16 cellular contexts compared by ENCODE assay signal in genomic region chr12:120168337-120168736, GRCh38. TPM values are rescaled to one million over a fixed set of nuclear protein-coding genes. Genes with fewer than 3 reads are reported as not detected.
A peak's percentile ranks its signal among the peaks of the same experiment; 100 is the strongest.
DNase-seq lines count a peak whose midpoint lies in the region; ATAC-seq and TF ChIP-seq lines count a peak whose summit lies in the region.
"Had no signal": no experiment of that assay in that cellular context is flagged by ENCODE, and none has a peak within 500 bp of the region (broad histone marks: within the 10 kb centered on the region; RNA-seq: fewer than 3 reads in every experiment).

No MANE protein-coding gene starts in this region.

- intact Hi-C loops in HCT116 (cut with micrococcal nuclease) = no loop called here

- no peak overlapping the region for H3K4me3 ChIP-seq in HCT116 (replicated peaks in 1 of 2; ENCODE audit: low read depth in 1 of 2, low read length in 2 of 2)
- H3K4me3 ChIP-seq in SU-DHL-6 (ENCODE audit: insufficient read depth, low read length, poor library complexity, severe bottlenecking) = no peak overlapping the region
- H3K4me3 ChIP-seq: BLaER1 treated with 17β-estradiol and CSF1 and Interleukin-3, amounts not matched to agents 10 nM and 100 nM had no signal

- H3K9me2 ChIP-seq in HCT116 (ENCODE audit: insufficient read depth) (no peaks in the 10 kb centered on the region), SU-DHL-6 (replicated peaks; ENCODE audit: insufficient read depth, low read length) (no peaks in the 10 kb centered on the region)

- no peak overlapping the region for H2AFZ ChIP-seq in HCT116 (ENCODE audit: low read depth, low read length, poor library complexity, severe bottlenecking)
- no peak overlapping the region for H2AFZ ChIP-seq in SU-DHL-6 (ENCODE audit: low read depth, low read length, severe bottlenecking)

- TF ChIP-seq CTCF in HCT116 (IDR thresholded peaks at IDR 0.05 in 2 of 3, conservative IDR thresholded peaks at IDR 0.05 in 1 of 3; ENCODE audit: borderline replicate concordance in 1 of 3, insufficient read depth in 1 of 3, low read depth in 2 of 3, low read length in 2 of 3) (no peak), SU-DHL-6 (IDR thresholded peaks at IDR 0.05; ENCODE audit: insufficient read depth, low read length, poor library complexity, severe bottlenecking) (no peak)

- H3K27ac ChIP-seq in HCT116 (ENCODE audit: low read depth, low read length) = no peak overlapping the region
- peak overlapping the region; percentile 94; the same call in 1 of the 2 replicates for H3K27ac ChIP-seq in SU-DHL-6 (ENCODE audit: low read depth, low read length)
- H3K27ac ChIP-seq: BLaER1 treated with 17β-estradiol and CSF1 and Interleukin-3, amounts not matched to agents 10 nM and 100 nM; KMS-11 had no signal

- H3K36me3 Mint-ChIP-seq in activated T-cell treated with anti-CD3 and anti-CD28 coated beads, Interleukin-2, amount 50 U/mL, for 24 hours (ENCODE audit: low read depth) = peaks cover 86% of the 10 kb centered on the region
- peaks cover 35 to 37% of the 10 kb centered on the region in 2 donors for H3K36me3 Mint-ChIP-seq in stimulated activated naive B cell treated with anti-CD40 and anti-IgM and Interleukin-4, amounts not matched to agents 10 μg/mL and 1 μg/mL and 100 μg/mL, for 72 hours

- H3K79me2 ChIP-seq in HCT116 (ENCODE audit: insufficient read depth, low read length) (peaks cover 26% of the 10 kb centered on the region), SU-DHL-6 (ENCODE audit: insufficient read depth, low read length) (no peaks in the 10 kb centered on the region)

- no peaks in the 10 kb centered on the region for H3K9me3 ChIP-seq in HCT116 (ENCODE audit: control insufficient read depth in 1 of 2, insufficient read depth in 1 of 2, low read depth in 1 of 2, low read length in 2 of 2)
- no peaks in the 10 kb centered on the region for H3K9me3 ChIP-seq in SU-DHL-6 (ENCODE audit: insufficient read depth, low read length)
- H3K9me3 ChIP-seq: BLaER1 treated with 17β-estradiol and CSF1 and Interleukin-3, amounts not matched to agents 10 nM and 100 nM had no signal

- no peak for TF ChIP-seq POLR2A in HCT116 (IDR thresholded peaks at IDR 0.05; ENCODE audit: borderline replicate concordance, extremely low read depth, insufficient read depth, insufficient read length)

- H3K27me3 ChIP-seq in HCT116 (ENCODE audit: insufficient read depth, low read length) (no peaks in the 10 kb centered on the region), SU-DHL-6 (ENCODE audit: low read length) (no peaks in the 10 kb centered on the region)
- H3K27me3 ChIP-seq: BLaER1 treated with 17β-estradiol and CSF1 and Interleukin-3, amounts not matched to agents 10 nM and 100 nM had no signal

- RAD21 ChIA-PET in HCT116 (lab: Charles Lee; ENCODE audit: low non-redundant PET in 1 of 2, low total read pairs in 2 of 2, uncharacterized antibody in 2 of 2, unreplicated experiment in 2 of 2) = no interaction called here

- no peaks in the 10 kb centered on the region for H3K27me3 Mint-ChIP-seq in activated T-cell treated with anti-CD3 and anti-CD28 coated beads, Interleukin-2, amount 50 U/mL, for 24 hours
- H3K27me3 Mint-ChIP-seq in stimulated activated naive B cell treated with anti-CD40 and anti-IgM and Interleukin-4, amounts not matched to agents 10 μg/mL and 1 μg/mL and 100 μg/mL, for 72 hours = no peaks in the 10 kb centered on the region

- no peak for DNase-seq in activated T-cell treated with anti-CD3 and anti-CD28 coated beads, Interleukin-2, amount 50 U/mL, for 24 hours
- DNase-seq in activated T-cell treated with anti-CD3 and anti-CD28 coated beads, Interleukin-2, amount 50 U/mL, for 48 hours = no peak
- no peak for DNase-seq in HCT116 (ENCODE audit: low read depth, low spot score)
- DNase-seq in stimulated activated naive B cell treated with anti-CD40 and anti-IgM and Interleukin-4, amounts not matched to agents 10 μg/mL and 1 μg/mL and 100 μg/mL, for 72 hours = no peak
- DNase-seq in cortex of kidney (lab: John Stamatoyannopoulos, UW) = no peak
- no peak for DNase-seq in COLO829 (ENCODE audit: low spot score)
- DNase-seq: CD8-positive, alpha-beta T cell; DMS79; MV-4-11; NCI-H1694 treated with DMSO at 0.1 percent for 48 hours; NCI-H524 treated with DMSO at 0.1 percent for 48 hours had no signal

- H3K4me3 Mint-ChIP-seq in activated T-cell treated with anti-CD3 and anti-CD28 coated beads, Interleukin-2, amount 50 U/mL, for 24 hours = no peak overlapping the region
- no peak overlapping the region for H3K4me3 Mint-ChIP-seq in stimulated activated naive B cell treated with anti-CD40 and anti-IgM and Interleukin-4, amounts not matched to agents 10 μg/mL and 1 μg/mL and 100 μg/mL, for 72 hours
- H3K4me3 Mint-ChIP-seq: CD8-positive, alpha-beta T cell had no signal

- peaks cover 37% of the 10 kb centered on the region for H3F3A ChIP-seq in SU-DHL-6 (ENCODE audit: insufficient read depth)

- POLR2A ChIA-PET in HCT116 (lab: Charles Lee) = no interaction called here

- peaks cover 52 to 65% of the 10 kb centered on the region in 2 experiments; a peak in 3 of 4 replicates for H3K36me3 ChIP-seq in HCT116 (ENCODE audit: control insufficient read depth in 1 of 2, insufficient read depth in 2 of 2, low read length in 2 of 2)
- peaks cover 9% of the 10 kb centered on the region; the same call in 1 of the 2 replicates for H3K36me3 ChIP-seq in SU-DHL-6 (ENCODE audit: low read length)

- no peak for TF ChIP-seq RAD21 in HCT116 (IDR thresholded peaks at IDR 0.05; ENCODE audit: low read depth)

- H3K27ac Mint-ChIP-seq in activated T-cell treated with anti-CD3 and anti-CD28 coated beads, Interleukin-2, amount 50 U/mL, for 24 hours = peak overlapping the region; percentile 68
- peak overlapping the region; percentile 66 for H3K27ac Mint-ChIP-seq in stimulated activated naive B cell treated with anti-CD40 and anti-IgM and Interleukin-4, amounts not matched to agents 10 μg/mL and 1 μg/mL and 100 μg/mL, for 72 hours
- H3K27ac Mint-ChIP-seq: CD8-positive, alpha-beta T cell had no signal

- ATAC-seq in HCT116 = peak; percentile 57
- ATAC-seq in stimulated activated naive B cell treated with anti-CD40 and anti-IgM and Interleukin-4, amounts not matched to agents 10 μg/mL and 1 μg/mL and 100 μg/mL, for 72 hours (replicated peaks) = no peak
- ATAC-seq: CD8-positive, alpha-beta T cell; Panc1; Right ventricle myocardium inferior had no signal

- no peaks in the 10 kb centered on the region for H3K4me1 ChIP-seq in HCT116 (ENCODE audit: control insufficient read depth in 1 of 2, insufficient read depth in 2 of 2, low read length in 2 of 2)

- H3K4me2 ChIP-seq in HCT116 (ENCODE audit: low read length) (no peak overlapping the region), SU-DHL-6 (ENCODE audit: low read depth, low read length, poor library complexity, severe bottlenecking) (no peak overlapping the region)
- H3K4me2 ChIP-seq: BLaER1 treated with 17β-estradiol and CSF1 and Interleukin-3, amounts not matched to agents 10 nM and 100 nM; KMS-11 had no signal

- H3K4me1 Mint-ChIP-seq in activated T-cell treated with anti-CD3 and anti-CD28 coated beads, Interleukin-2, amount 50 U/mL, for 24 hours (ENCODE audit: low read depth) = peaks cover 14% of the 10 kb centered on the region
- peaks cover 0 to 2% of the 10 kb centered on the region in 2 donors for H3K4me1 Mint-ChIP-seq in stimulated activated naive B cell treated with anti-CD40 and anti-IgM and Interleukin-4, amounts not matched to agents 10 μg/mL and 1 μg/mL and 100 μg/mL, for 72 hours

- BruUV-seq in HCT116 (replicated peaks; lab: Mats Ljungman, UMichigan) = TSS peak; percentile 17

- H3K9ac ChIP-seq in HCT116 (ENCODE audit: low read length) (no peak overlapping the region), SU-DHL-6 (ENCODE audit: low read length) (no peak overlapping the region)
- H3K9ac ChIP-seq: BLaER1 treated with 17β-estradiol and CSF1 and Interleukin-3, amounts not matched to agents 10 nM and 100 nM; KMS-11 had no signal

- H3K9me3 Mint-ChIP-seq in activated T-cell treated with anti-CD3 and anti-CD28 coated beads, Interleukin-2, amount 50 U/mL, for 24 hours = no peaks in the 10 kb centered on the region
- H3K9me3 Mint-ChIP-seq in stimulated activated naive B cell treated with anti-CD40 and anti-IgM and Interleukin-4, amounts not matched to agents 10 μg/mL and 1 μg/mL and 100 μg/mL, for 72 hours = no peaks in the 10 kb centered on the region
- H3K9me3 Mint-ChIP-seq: CD8-positive, alpha-beta T cell had no signal

- no peaks in the 10 kb centered on the region for H4K20me1 ChIP-seq in HCT116 (ENCODE audit: insufficient read depth)
- no peaks in the 10 kb centered on the region for H4K20me1 ChIP-seq in SU-DHL-6 (ENCODE audit: low read depth, low read length)

- CTCF ChIA-PET in HCT116 (lab: Charles Lee) = no interaction called here

TF ChIP-seq in HCT116, 20 proteins besides CTCF, POLR2A, EP300 and RAD21 (continues in another document):
- TF ChIP-seq ZNF274 (IDR thresholded peaks at IDR 0.05; ENCODE audit: low read depth, low read length) = no peak
- no peak for TF ChIP-seq EGR1 (IDR thresholded peaks at IDR 0.05; ENCODE audit: low read depth)
- TF ChIP-seq ELF1 (IDR thresholded peaks at IDR 0.05; ENCODE audit: borderline replicate concordance, low read depth) = no peak
- no peak for TF ChIP-seq YY1 (IDR thresholded peaks at IDR 0.05; ENCODE audit: extremely low read depth, insufficient replicate concordance, low read depth, low read length)
- TF ChIP-seq FOSL1 (IDR thresholded peaks at IDR 0.05; ENCODE audit: low read depth) = no peak
- TF ChIP-seq SP1 (IDR thresholded peaks at IDR 0.05; ENCODE audit: low read depth) = no peak
- no peak for TF ChIP-seq EZH2 (IDR thresholded peaks at IDR 0.05)
- TF ChIP-seq CEBPB (IDR thresholded peaks at IDR 0.05; ENCODE audit: low read depth) = no peak
- no peak for TF ChIP-seq SRF (IDR thresholded peaks at IDR 0.05; ENCODE audit: low read depth)
- no peak for TF ChIP-seq TCF7L2 (IDR thresholded peaks at IDR 0.05; ENCODE audit: borderline replicate concordance, extremely low read depth, insufficient read depth, insufficient read length)
- no peak for TF ChIP-seq JUND (IDR thresholded peaks at IDR 0.05)
- TF ChIP-seq, protein P1, sequence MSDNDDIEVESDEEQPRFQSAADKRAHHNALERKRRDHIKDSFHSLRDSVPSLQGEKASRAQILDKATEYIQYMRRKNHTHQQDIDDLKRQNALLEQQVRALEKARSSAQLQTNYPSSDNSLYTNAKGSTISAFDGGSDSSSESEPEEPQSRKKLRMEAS (IDR thresholded peaks at IDR 0.05) = no peak
- no peak for TF ChIP-seq ZFX (IDR thresholded peaks at IDR 0.05)

RNA-seq across cellular contexts. Expression of gene GCN1, which starts 26.2 kb away (rescaled TPM):
- 184 TPM for total RNA-seq in HCT116 (2021; ENCODE audit: unreplicated experiment)
- 94.9 and 100 TPM in 2 replicates for polyA plus RNA-seq in HCT116 (2012)

RNA-seq across cellular contexts. Expression of gene RPLP0, which starts 32.6 kb away (rescaled TPM):
- 4,123 TPM for total RNA-seq in HCT116 (2021; ENCODE audit: unreplicated experiment)
- polyA plus RNA-seq in HCT116 (2012) = 6,734 and 7,674 TPM in 2 replicates

RNA-seq across cellular contexts. Expression of gene RAB35, which starts 51.8 kb away (rescaled TPM):
- total RNA-seq in HCT116 (2021; ENCODE audit: unreplicated experiment) = 57.1 TPM
- 39.1 and 45.1 TPM in 2 replicates for polyA plus RNA-seq in HCT116 (2012)
